In the genomic region with DNA sequence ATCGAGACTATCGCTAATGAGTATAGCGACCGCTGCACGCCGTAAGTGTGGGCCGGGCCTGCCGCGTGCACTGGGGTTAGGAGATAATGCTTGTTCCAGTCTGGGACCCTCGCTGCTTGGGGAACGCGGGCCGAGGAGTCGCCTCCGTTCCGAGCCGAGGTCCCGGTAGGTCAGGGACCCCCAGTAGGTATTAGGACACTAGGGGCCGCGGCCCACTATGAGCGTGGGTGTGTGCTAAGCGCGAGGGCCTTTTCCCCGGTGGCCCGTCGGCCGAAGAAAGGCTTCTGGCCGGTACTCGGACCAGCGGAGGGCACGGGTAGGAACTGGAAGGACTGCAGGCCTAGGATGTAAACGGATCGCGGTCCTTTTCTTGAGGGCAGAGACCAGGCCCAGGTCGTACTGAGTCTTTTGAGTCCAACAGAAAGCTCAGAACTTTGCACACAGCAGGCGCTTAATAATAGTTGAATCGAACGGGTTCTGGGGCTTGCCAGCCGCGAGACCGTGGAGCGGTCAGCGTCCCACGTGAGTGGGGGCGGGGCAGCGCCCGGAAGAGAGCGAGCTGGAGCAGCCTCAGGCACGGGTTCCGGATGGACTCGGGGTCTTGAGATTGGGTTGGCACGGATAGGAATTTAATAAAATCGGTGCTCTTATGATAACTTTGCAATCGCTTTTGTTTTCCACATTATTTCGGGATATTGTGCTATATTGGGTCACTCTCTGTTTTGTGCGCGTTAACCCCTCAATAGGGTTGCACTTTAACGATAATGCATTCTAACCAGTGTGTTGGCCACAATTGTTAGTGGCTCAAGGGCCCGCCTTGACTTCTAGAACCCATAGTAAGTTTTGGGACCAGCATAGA, we compare ENCODE assay signal across 8 cellular contexts. TPM values are rescaled to one million over a fixed set of nuclear protein-coding genes. Genes with fewer than 3 reads are reported as not detected.
DNase-seq lines count a peak whose midpoint lies in the region; ATAC-seq and TF ChIP-seq lines count a peak whose summit lies in the region.

No MANE protein-coding gene starts in this region.

- TF ChIP-seq CTCF in gastroesophageal sphincter (IDR thresholded peaks at IDR 0.05), result no peak

- H3K4me3 ChIP-seq in BLaER1 treated with 17β-estradiol and CSF1 and Interleukin-3, amounts not matched to agents 10 nM and 100 nM, result peak overlapping the region; percentile 85 to 99 (median 90)
- peak overlapping the region; percentile 71 for H3K4me3 ChIP-seq in gastroesophageal sphincter
- peak overlapping the region; percentile 100 for H3K4me3 ChIP-seq in thymus (ENCODE audit: low read length)

- TF ChIP-seq POLR2A in gastroesophageal sphincter (IDR thresholded peaks at IDR 0.05), result no peak

- peak; percentile 62 for DNase-seq in RPMI7951 (ENCODE audit: low read depth)
- DNase-seq in activated gamma-delta T cell treated with Interleukin-2 at 50 U/mL for 16 hours, result peak; percentile 18
- peak in 33 of 56 donors; percentile 9 to 68 (median 41) for DNase-seq in nucleus accumbens (lab: John Stamatoyannopoulos, UW)

- 2 to 6% methylated on average over 11 to 19 of the region's 59 CpGs for WGBS in gastroesophageal sphincter (ENCODE audit: low coverage in 1 of 2), 2 donors
- WGBS in thymus, result 2% methylated on average over 59 of the region's 59 CpGs

- peak overlapping the region; percentile 97 to 99 (median 99) for H3K27ac ChIP-seq in BLaER1 treated with 17β-estradiol and CSF1 and Interleukin-3, amounts not matched to agents 10 nM and 100 nM
- H3K27ac ChIP-seq in gastroesophageal sphincter, result peak overlapping the region; percentile 96 to 99 (median 98)
- peak overlapping the region; percentile 100 for H3K27ac ChIP-seq in thymus (ENCODE audit: low read depth)

- H4K20me1 ChIP-seq in BLaER1 treated with 17β-estradiol and CSF1 and Interleukin-3, amounts not matched to agents 10 nM and 100 nM, result peaks cover 45 to 53% (median 49%) of the 10 kb centered on the region in 11 experiments

- no peak for TF ChIP-seq EP300 in gastroesophageal sphincter (IDR thresholded peaks at IDR 0.05)

- H3K9ac ChIP-seq in BLaER1 treated with 17β-estradiol and CSF1 and Interleukin-3, amounts not matched to agents 10 nM and 100 nM, result peak overlapping the region; percentile 94 to 100 (median 98)

- H3K9me3 ChIP-seq in BLaER1 treated with 17β-estradiol and CSF1 and Interleukin-3, amounts not matched to agents 10 nM and 100 nM (replicated peaks in 1 of 11), result peaks cover 0 to 6% (median 1%) of the 10 kb centered on the region in 11 experiments; a peak in 8 of 22 replicates
- H3K9me3 ChIP-seq in gastroesophageal sphincter, result no peaks in the 10 kb centered on the region
- H3K9me3 ChIP-seq in thymus (ENCODE audit: control insufficient read depth), result no peaks in the 10 kb centered on the region

- peaks cover 0 to 35% (median 28%) of the 10 kb centered on the region in 11 experiments; a peak in 19 of 22 replicates for H3K36me3 ChIP-seq in BLaER1 treated with 17β-estradiol and CSF1 and Interleukin-3, amounts not matched to agents 10 nM and 100 nM
- H3K36me3 ChIP-seq in gastroesophageal sphincter (no peaks in the 10 kb centered on the region), thymus (ENCODE audit: control insufficient read depth, insufficient read depth) (no peaks in the 10 kb centered on the region)

- peak overlapping the region; percentile 70 to 97 (median 93) for H3K4me2 ChIP-seq in BLaER1 treated with 17β-estradiol and CSF1 and Interleukin-3, amounts not matched to agents 10 nM and 100 nM

- no peaks in the 10 kb centered on the region for H3K27me3 ChIP-seq in BLaER1 treated with 17β-estradiol and CSF1 and Interleukin-3, amounts not matched to agents 10 nM and 100 nM
- H3K27me3 ChIP-seq in gastroesophageal sphincter, result no peaks in the 10 kb centered on the region
- H3K27me3 ChIP-seq in thymus (ENCODE audit: control insufficient read depth, insufficient read depth), result no peaks in the 10 kb centered on the region

- peaks cover 41 to 61% (median 54%) of the 10 kb centered on the region in 10 experiments for H3K4me1 ChIP-seq in BLaER1 treated with 17β-estradiol and CSF1 and Interleukin-3, amounts not matched to agents 10 nM and 100 nM
- H3K4me1 ChIP-seq in gastroesophageal sphincter (peaks cover 3 to 73% (median 16%) of the 10 kb centered on the region in 3 donors), thymus (ENCODE audit: control insufficient read depth, insufficient read depth, low read length) (peaks cover 29% of the 10 kb centered on the region)

- ATAC-seq in GM19023 (IDR thresholded peaks at IDR 0.05; ENCODE audit: unreplicated experiment), result peak; percentile 32
- peak; percentile 38 for ATAC-seq in HG03175 (IDR thresholded peaks at IDR 0.05; ENCODE audit: unreplicated experiment)
- peak; percentile 12 for ATAC-seq in gastroesophageal sphincter

RNA-seq across cellular contexts. Expression of gene HSPA4, which starts 0.7 kb away (rescaled TPM):
- total RNA-seq in RPMI7951 (2014; rRNA removed; shearing (Covaris generic)), result 68.8 and 108 TPM in 2 replicates
- 10 to 100 TPM; 48.1 to 84.0 (median 72.3) TPM for total RNA-seq in gastroesophageal sphincter
- 65.4 TPM for polyA plus RNA-seq in thymus

RNA-seq across cellular contexts. Expression of gene ZCCHC10, which starts 26.2 kb away (rescaled TPM):
- total RNA-seq in RPMI7951 (2014; rRNA removed; shearing (Covaris generic)), result 20.1 and 33.3 TPM in 2 replicates
- total RNA-seq in gastroesophageal sphincter, result 10 to 100 TPM; 12.5 to 15.7 (median 13.5) TPM
- 38.6 TPM for polyA plus RNA-seq in thymus

Comparison
In these comparisons a context has a peak if more than half of its experiments do, and no peak if none do; other contexts are left out.
1. Peak in every context shown above with its lines: DNase-seq, ATAC-seq, H3K4me3 ChIP-seq and H3K27ac ChIP-seq.